8 cellular contexts compared by ENCODE assay signal in genomic region chr3:44988073-44988472, GRCh38. TPM values are rescaled to one million over a fixed set of nuclear protein-coding genes. Genes with fewer than 3 reads are reported as not detected.
DNase-seq lines count a peak whose midpoint lies in the region; ATAC-seq and TF ChIP-seq lines count a peak whose summit lies in the region.
"Had no signal": no experiment of that assay in that cellular context is flagged by ENCODE, and none has a peak within 500 bp of the region (broad histone marks: within the 10 kb centered on the region; RNA-seq: fewer than 3 reads in every experiment).

No MANE protein-coding gene starts in this region.

- ATAC-seq in HG02588 (IDR thresholded peaks at IDR 0.05; ENCODE audit: unreplicated experiment): no peak

- no peak for TF ChIP-seq EP300 in sigmoid colon (IDR thresholded peaks at IDR 0.05)

- no peak for TF ChIP-seq POLR2A in sigmoid colon (IDR thresholded peaks at IDR 0.05)

- peaks cover 48% of the 10 kb centered on the region for H3K79me2 ChIP-seq in Loucy (ENCODE audit: insufficient read depth, low read length)
- peaks cover 38% of the 10 kb centered on the region for H3K79me2 ChIP-seq in parathyroid adenoma

- H3K27me3 ChIP-seq in Loucy (ENCODE audit: insufficient read depth, low read length, poor library complexity, severe bottlenecking) (no peaks in the 10 kb centered on the region), parathyroid adenoma (ENCODE audit: control insufficient read depth, insufficient read depth, low read length) (no peaks in the 10 kb centered on the region), sigmoid colon (no peaks in the 10 kb centered on the region)

- peaks cover 21% of the 10 kb centered on the region for H3K4me1 ChIP-seq in Loucy (ENCODE audit: insufficient read depth, low read length, poor library complexity, severe bottlenecking)
- peaks cover 11% of the 10 kb centered on the region for H3K4me1 ChIP-seq in parathyroid adenoma
- peaks cover 0 to 6% (median 0%) of the 10 kb centered on the region in 4 donors for H3K4me1 ChIP-seq in sigmoid colon

- WGBS in sigmoid colon, 2 donors: 99% methylated on average over 2 of the region's 2 CpGs

- H3K4me3 ChIP-seq in Loucy (ENCODE audit: low read length, poor library complexity, severe bottlenecking) (no peak overlapping the region), parathyroid adenoma (ENCODE audit: low read depth, low read length) (no peak overlapping the region), sigmoid colon (no peak overlapping the region)

- H3K9me3 ChIP-seq in Loucy (ENCODE audit: insufficient read depth, low read depth, low read length): no peaks in the 10 kb centered on the region
- H3K9me3 ChIP-seq in parathyroid adenoma (ENCODE audit: control insufficient read depth, low read length): no peaks in the 10 kb centered on the region
- no peaks in the 10 kb centered on the region for H3K9me3 ChIP-seq in sigmoid colon

- H3K4me3 Mint-ChIP-seq in chondrocyte (ENCODE audit: unreplicated experiment): no peak overlapping the region

- H3K9ac ChIP-seq in Loucy (ENCODE audit: low read depth, low read length, poor library complexity, severe bottlenecking) (no peak overlapping the region), parathyroid adenoma (no peak overlapping the region)

- no peaks in the 10 kb centered on the region for H3F3A ChIP-seq in Loucy (ENCODE audit: low read depth)

- H3K27ac Mint-ChIP-seq in chondrocyte (ENCODE audit: unreplicated experiment): no peak overlapping the region

- H3K36me3 ChIP-seq in Loucy (ENCODE audit: insufficient read depth, low read length) (peaks cover 31% of the 10 kb centered on the region; the same call in 1 of the 2 replicates), parathyroid adenoma (ENCODE audit: control insufficient read depth, insufficient read depth, low read length) (no peaks in the 10 kb centered on the region), sigmoid colon (peaks cover 0 to 41% (median 6%) of the 10 kb centered on the region in 4 donors)

- DNase-seq in ELR (ENCODE audit: low read depth) (peak; percentile 44), chondrocyte (ENCODE audit: low spot score) (no peak), sigmoid colon (no peak), kidney glomerular epithelial cell (lab: John Stamatoyannopoulos, UW) (no peak)
- DNase-seq: NCI-H446 treated with DMSO at 0.1 percent for 48 hours had no signal

- H4K20me1 ChIP-seq in Loucy (ENCODE audit: insufficient read depth, low read length, poor library complexity, severe bottlenecking): peaks cover 37% of the 10 kb centered on the region

- no peaks in the 10 kb centered on the region for H3K9me2 ChIP-seq in Loucy (replicated peaks; ENCODE audit: low read depth, low read length)

- no peaks in the 10 kb centered on the region for H3K9me3 Mint-ChIP-seq in chondrocyte (ENCODE audit: low read depth)

- no peak overlapping the region for H3K27ac ChIP-seq in parathyroid adenoma
- H3K27ac ChIP-seq in sigmoid colon: no peak overlapping the region

- peaks cover 13% of the 10 kb centered on the region for H3K36me3 Mint-ChIP-seq in chondrocyte (ENCODE audit: low read depth)

- intact Hi-C loops in sigmoid colon (cut with DNase I): no loop called here

- H3K4me2 ChIP-seq in Loucy (ENCODE audit: low read depth, low read length, poor library complexity, severe bottlenecking) (no peak overlapping the region), parathyroid adenoma (ENCODE audit: low read length) (no peak overlapping the region)

- H3K27me3 Mint-ChIP-seq in chondrocyte (ENCODE audit: low read depth): no peaks in the 10 kb centered on the region

- peak; percentile 79 for TF ChIP-seq CTCF in Loucy (conservative IDR thresholded peaks at IDR 0.05; ENCODE audit: low read length)
- TF ChIP-seq CTCF in chondrocyte (IDR thresholded peaks at IDR 0.05): peak; percentile 72
- peak; percentile 57 for TF ChIP-seq CTCF in parathyroid adenoma (IDR thresholded peaks at IDR 0.05)
- TF ChIP-seq CTCF in sigmoid colon (IDR thresholded peaks at IDR 0.05): no peak

- H2AFZ ChIP-seq in Loucy (ENCODE audit: low read length): no peak overlapping the region
- H2AFZ ChIP-seq in parathyroid adenoma: no peak overlapping the region

- H3K4me1 Mint-ChIP-seq in chondrocyte (ENCODE audit: low read depth): peaks cover 29% of the 10 kb centered on the region

RNA-seq across cellular contexts. Expression of gene EXOSC7, which starts 12.0 kb away (rescaled TPM):
- total RNA-seq in chondrocyte (29.1 to 33.3 TPM (median 31.3 TPM) in 3 replicates), sigmoid colon (10 to 100 TPM; 26.9 to 44.3 (median 34.9) TPM)
- 10 to 100 TPM; 16.2 to 40.3 (median 17.3) TPM for polyA plus RNA-seq in sigmoid colon

RNA-seq across cellular contexts. Expression of gene ZDHHC3, which starts 12.1 kb away (rescaled TPM):
- total RNA-seq in chondrocyte: 60.3 to 69.8 TPM (median 63.4 TPM) in 3 replicates
- total RNA-seq in sigmoid colon: 10 to 100 TPM; 43.2 to 62.9 (median 46.3) TPM
- polyA plus RNA-seq in sigmoid colon: 10 to 100 TPM; 77.2 to 82.8 (median 78.1) TPM

RNA-seq across cellular contexts. Expression of gene CLEC3B, which starts 38.0 kb away (rescaled TPM):
- total RNA-seq in chondrocyte: 47.1 to 105 TPM (median 50.3 TPM) in 3 replicates
- total RNA-seq in sigmoid colon: 10 to 100 TPM; 21.3 to 97.2 (median 40.3) TPM
- 10 to 100 TPM in 2 of 3 donors, 1 to 10 TPM in 1; 8.8 to 50.5 (median 35.3) TPM for polyA plus RNA-seq in sigmoid colon

Comparison
In these comparisons a context has a peak if more than half of its experiments do, and no peak if none do; other contexts are left out.
1. CTCF ChIP-seq: peak in Loucy (single experiment), chondrocyte (single experiment) and parathyroid adenoma (single experiment); none in sigmoid colon (0 of 4).